Comparison of ENCODE assay signal across 9 cellular contexts in the genomic region with DNA sequence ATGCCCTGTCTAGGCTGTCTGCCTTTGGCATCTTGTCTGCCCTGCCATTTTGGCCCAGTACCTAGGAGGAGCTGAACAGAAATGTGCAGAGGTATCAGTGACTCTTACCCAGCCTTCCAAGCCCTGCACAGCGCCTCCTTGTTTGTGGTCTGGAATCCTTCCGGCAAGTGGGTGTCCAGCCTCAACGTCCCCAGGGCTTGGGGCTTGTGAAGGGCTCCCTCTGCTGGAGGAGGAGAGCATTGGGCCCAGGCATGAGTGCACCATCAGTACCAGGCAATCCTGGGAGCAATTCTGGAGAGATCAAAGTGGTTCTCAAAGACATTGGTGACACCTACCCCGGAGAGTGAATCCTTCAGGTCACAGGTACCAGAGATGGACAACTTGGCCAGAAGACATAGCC. TPM values are rescaled to one million over a fixed set of nuclear protein-coding genes. Genes with fewer than 3 reads are reported as not detected.
DNase-seq lines count a peak whose midpoint lies in the region; ATAC-seq, FAIRE-seq and TF ChIP-seq lines count a peak whose summit lies in the region.
"Had no signal": no experiment of that assay in that cellular context is flagged by ENCODE, and none has a peak within 500 bp of the region (broad histone marks: within the 10 kb centered on the region; RNA-seq: fewer than 3 reads in every experiment).

No MANE protein-coding gene starts in this region.

- in situ Hi-C loops in Panc1 (cut with HindIII; ENCODE audit: low pct_unique_long_range_greater_than_20kb, low sequenced_read_pairs) = no loop called here

- CTCF ChIA-PET in Panc1 (lab: Charles Lee) = no interaction called here
- CTCF ChIA-PET in endothelial cell of umbilical vein (lab: Charles Lee) = interaction anchor here (0.9 kb wide), 1 partner anchor 90 kb away, joined by 4 read pairs; no protein-coding TSS in a partner anchor

- H3K79me2 ChIP-seq in endothelial cell of umbilical vein (ENCODE audit: control insufficient read depth, insufficient read depth, low read length) = no peaks in the 10 kb centered on the region

- no peak for ATAC-seq in Panc1
- ATAC-seq in HG02885 (IDR thresholded peaks at IDR 0.05; ENCODE audit: poor library complexity, unreplicated experiment) = no peak
- ATAC-seq in left cardiac atrium = no peak

- no peaks in the 10 kb centered on the region for H3K36me3 ChIP-seq in Panc1 (ENCODE audit: control insufficient read depth, insufficient read depth, low read length)
- H3K36me3 ChIP-seq in endothelial cell of umbilical vein (ENCODE audit: control insufficient read depth in 2 of 2, extremely low read depth in 1 of 2, insufficient read depth in 2 of 2, low read length in 2 of 2) = no peaks in the 10 kb centered on the region

- no peak overlapping the region for H3K9ac ChIP-seq in endothelial cell of umbilical vein (replicated peaks; ENCODE audit: extremely low read depth, insufficient read depth, low read length)

- H3K4me2 ChIP-seq in endothelial cell of umbilical vein (ENCODE audit: insufficient read depth, low read length) = no peak overlapping the region

- dilution Hi-C loops in endothelial cell of umbilical vein (cut with MboI; ENCODE audit: extremely low pct_ligation_motif_present, low sequenced_read_pairs) = no loop called here

- peak; percentile 36 for DNase-seq in activated naive CD4-positive, alpha-beta T cell treated with Interleukin-2 at 50 U/mL for 16 hours
- DNase-seq in activated naive CD4-positive, alpha-beta T cell (lab: John Stamatoyannopoulos, UW) = no peak
- DNase-seq in Panc1 (ENCODE audit: low read depth, low spot score) (peak; percentile 35), endothelial cell of umbilical vein (ENCODE audit: low read depth, low spot score) (no peak), amygdala (lab: John Stamatoyannopoulos, UW) (no peak), left cardiac atrium (no peak)
- peak; percentile 21 for DNase-seq in stimulated activated CD4-positive, alpha-beta T cell treated with anti-CD3 and anti-CD28 coated beads, Interleukin-4, amount 100 ng/mL, for 1 hour
- DNase-seq: right cardiac atrium had no signal

- no peaks in the 10 kb centered on the region for H4K20me1 ChIP-seq in endothelial cell of umbilical vein (replicated peaks; ENCODE audit: control insufficient read depth, extremely low read depth, insufficient read depth, low read length)

- BruUV-seq in Panc1 (replicated peaks; lab: Mats Ljungman, UMichigan) (no TSS peak), endothelial cell of umbilical vein (replicated peaks; lab: Mats Ljungman, UMichigan) (no TSS peak)

- POLR2A ChIA-PET in Panc1 (lab: Charles Lee) (no interaction called here), endothelial cell of umbilical vein (lab: Charles Lee) (no interaction called here)

- H3K9me1 ChIP-seq in endothelial cell of umbilical vein (replicated peaks; ENCODE audit: control insufficient read depth, extremely low read depth, insufficient read depth, low read length) = no peaks in the 10 kb centered on the region

- no peak for TF ChIP-seq POLR2A in endothelial cell of umbilical vein (IDR thresholded peaks at IDR 0.05; ENCODE audit: low read depth, low read length)

- intact Hi-C loops in Panc1 (cut with micrococcal nuclease; ENCODE audit: unreplicated experiment) = loop anchor here (5.0 kb wide), 1 partner anchor 121 kb away; no protein-coding TSS in a partner anchor
- intact Hi-C loops in endothelial cell of umbilical vein (cut with micrococcal nuclease) = loop anchor here (1.0 to 5.0 kb wide), 2 partner anchors 122 to 241 kb away; no protein-coding TSS in a partner anchor
- intact Hi-C loops in left cardiac atrium (cut with DNase I) = no loop called here

- FAIRE-seq in endothelial cell of umbilical vein (lab: Jason Lieb, UNC) = no peak

- TF ChIP-seq CTCF in Panc1 (IDR thresholded peaks at IDR 0.05) (peak; percentile 63), endothelial cell of umbilical vein (IDR thresholded peaks at IDR 0.05; ENCODE audit: extremely low read depth in 1 of 2, insufficient read depth in 1 of 2, low read depth in 1 of 2, low read length in 2 of 2) (peak; percentile 37 to 42)

- no peak overlapping the region for H2AFZ ChIP-seq in endothelial cell of umbilical vein (ENCODE audit: low read depth, low read length)

- H3K9me3 ChIP-seq in Panc1 (ENCODE audit: control insufficient read depth, insufficient read depth, low read depth, low read length) = no peaks in the 10 kb centered on the region
- no peaks in the 10 kb centered on the region for H3K9me3 ChIP-seq in endothelial cell of umbilical vein (replicated peaks; ENCODE audit: control insufficient read depth, insufficient read depth, low read length)

- H3K4me1 ChIP-seq in Panc1 (ENCODE audit: control insufficient read depth, insufficient read depth, low read length) = no peaks in the 10 kb centered on the region
- no peaks in the 10 kb centered on the region for H3K4me1 ChIP-seq in endothelial cell of umbilical vein (ENCODE audit: control insufficient read depth, extremely low read depth, insufficient read depth, low read length)

- H3K27me3 ChIP-seq in Panc1 (ENCODE audit: control insufficient read depth, insufficient read depth, low read length) = no peaks in the 10 kb centered on the region
- H3K27me3 ChIP-seq in endothelial cell of umbilical vein (ENCODE audit: control insufficient read depth in 2 of 2, insufficient read depth in 2 of 2, low read length in 2 of 2) = no peaks in the 10 kb centered on the region

- H3K4me3 ChIP-seq in Panc1 (ENCODE audit: low read depth in 2 of 2, low read length in 2 of 2) (no peak overlapping the region), endothelial cell of umbilical vein (replicated peaks in 1 of 3; ENCODE audit: insufficient read depth in 1 of 3, low read depth in 1 of 3, low read length in 3 of 3) (no peak overlapping the region)

- H3K27ac ChIP-seq in Panc1 (ENCODE audit: low read length) (no peak overlapping the region), endothelial cell of umbilical vein (ENCODE audit: insufficient read depth, low read depth, low read length) (no peak overlapping the region)

TF ChIP-seq in endothelial cell of umbilical vein, 7 proteins besides CTCF, POLR2A, EP300 and RAD21:
- TF ChIP-seq POLR2AphosphoS5 (IDR thresholded peaks at IDR 0.05; ENCODE audit: insufficient read depth, low read depth, low read length) (no peak), FOS (IDR thresholded peaks at IDR 0.05; ENCODE audit: borderline replicate concordance, insufficient read depth, low read length) (no peak), EZH2 (IDR thresholded peaks at IDR 0.05; ENCODE audit: borderline replicate concordance, low read depth, low read length, severe bottlenecking) (no peak), GATA2 (IDR thresholded peaks at IDR 0.05; ENCODE audit: insufficient read depth, insufficient read length, low read depth, low read length) (no peak), MYC (IDR thresholded peaks at IDR 0.05; ENCODE audit: low read depth, low read length) (no peak), JUN (IDR thresholded peaks at IDR 0.05; ENCODE audit: borderline replicate concordance, insufficient read depth, insufficient read length, low read depth) (no peak)
- TF ChIP-seq, protein P1, sequence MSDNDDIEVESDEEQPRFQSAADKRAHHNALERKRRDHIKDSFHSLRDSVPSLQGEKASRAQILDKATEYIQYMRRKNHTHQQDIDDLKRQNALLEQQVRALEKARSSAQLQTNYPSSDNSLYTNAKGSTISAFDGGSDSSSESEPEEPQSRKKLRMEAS (IDR thresholded peaks at IDR 0.05; ENCODE audit: insufficient read depth, insufficient read length) = no peak

RNA-seq across cellular contexts. Expression of a gene that starts 2.4 kb away (rescaled TPM):
- not detected for total RNA-seq in Panc1 (2021; ENCODE audit: unreplicated experiment)
- polyA plus RNA-seq in Panc1 (2012; ENCODE audit: insufficient read length) = not detected
- not detected in 2 replicates for total RNA-seq in endothelial cell of umbilical vein
- polyA plus RNA-seq in endothelial cell of umbilical vein = not detected in 2 replicates
- polyA plus RNA-seq in endothelial cell of umbilical vein (2011; cell fraction: cytosol; rRNA removed) = not detected in 2 replicates
- not detected in 2 replicates for polyA plus RNA-seq in endothelial cell of umbilical vein (2011; cell fraction: nucleus; rRNA removed)
- not detected in 2 replicates for polyA plus RNA-seq in endothelial cell of umbilical vein (2012)
- not detected in 2 replicates for polyA minus RNA-seq in endothelial cell of umbilical vein
- not detected for polyA minus RNA-seq in endothelial cell of umbilical vein (2011; cell fraction: cytosol; rRNA and poly(A)+ RNA removed)
- polyA minus RNA-seq in endothelial cell of umbilical vein (2011; cell fraction: nucleus; rRNA and poly(A)+ RNA removed) = not detected in 2 replicates
- not detected for total RNA-seq in left cardiac atrium
- total RNA-seq: right cardiac atrium had no signal
- polyA plus RNA-seq: right cardiac atrium had no signal

RNA-seq across cellular contexts. Expression of a gene that starts 30.1 kb away (rescaled TPM):
- total RNA-seq in Panc1 (2021; ENCODE audit: unreplicated experiment) (not detected), endothelial cell of umbilical vein (not detected in 2 replicates), left cardiac atrium (not detected)
- not detected for polyA plus RNA-seq in Panc1 (2012; ENCODE audit: insufficient read length)
- not detected in 2 replicates for polyA plus RNA-seq in endothelial cell of umbilical vein
- polyA plus RNA-seq in endothelial cell of umbilical vein (2011; cell fraction: cytosol; rRNA removed) = not detected in 2 replicates
- not detected in 2 replicates for polyA plus RNA-seq in endothelial cell of umbilical vein (2011; cell fraction: nucleus; rRNA removed)
- not detected in 2 replicates for polyA plus RNA-seq in endothelial cell of umbilical vein (2012)
- not detected in 2 replicates for polyA minus RNA-seq in endothelial cell of umbilical vein
- polyA minus RNA-seq in endothelial cell of umbilical vein (2011; cell fraction: cytosol; rRNA and poly(A)+ RNA removed) = not detected
- not detected in 2 replicates for polyA minus RNA-seq in endothelial cell of umbilical vein (2011; cell fraction: nucleus; rRNA and poly(A)+ RNA removed)
- total RNA-seq: right cardiac atrium had no signal
- polyA plus RNA-seq: right cardiac atrium had no signal

Comparison
In these comparisons a context has a peak if more than half of its experiments do, and no peak if none do; other contexts are left out.
1. DNase-seq: peak in activated naive CD4-positive, alpha-beta T cell treated with Interleukin-2 at 50 U/mL for 16 hours (single experiment), Panc1 (single experiment) and stimulated activated CD4-positive, alpha-beta T cell treated with anti-CD3 and anti-CD28 coated beads, Interleukin-4, amount 100 ng/mL, for 1 hour (single experiment); none in activated naive CD4-positive, alpha-beta T cell (0 of 4), endothelial cell of umbilical vein (single experiment), amygdala (0 of 56) and left cardiac atrium (single experiment).
2. intact Hi-C loops: an anchor here in Panc1 (5.0 kb wide) and endothelial cell of umbilical vein (1.0 to 5.0 kb wide); none called in left cardiac atrium.